In genomic region chr17:59004338-59005111, GRCh38 we compare ENCODE assay signal across 8 cellular contexts.
A peak's percentile ranks its signal among the peaks of the same experiment; 100 is the strongest.
DNase-seq lines count a peak whose midpoint lies in the region; ATAC-seq and TF ChIP-seq lines count a peak whose summit lies in the region.

No MANE protein-coding gene starts in this region.

- TF ChIP-seq POLR2A in gastroesophageal sphincter (IDR thresholded peaks at IDR 0.05) (no peak), uterus (IDR thresholded peaks at IDR 0.05) (no peak)

- peak; percentile 91 to 97 (median 92) for TF ChIP-seq CTCF in gastroesophageal sphincter (IDR thresholded peaks at IDR 0.05)
- TF ChIP-seq CTCF in parathyroid adenoma (IDR thresholded peaks at IDR 0.05) = peak; percentile 96
- TF ChIP-seq CTCF in uterus (IDR thresholded peaks at IDR 0.05) = peak; percentile 87 to 93 (median 91)

- ATAC-seq in gastroesophageal sphincter (no peak), HG03159 (IDR thresholded peaks at IDR 0.05; ENCODE audit: unreplicated experiment) (no peak)

- peak; percentile 91 for TF ChIP-seq RAD21 in Ishikawa (IDR thresholded peaks at IDR 0.05; ENCODE audit: low read depth)

- H3K4me2 ChIP-seq in parathyroid adenoma (ENCODE audit: low read length) = no peak overlapping the region

- H2AFZ ChIP-seq in parathyroid adenoma = no peak overlapping the region

- H3K36me3 ChIP-seq in SJCRH30 = peaks cover under 1% of the 10 kb centered on the region; the same call in 1 of the 2 replicates
- peaks cover 0 to 39% of the 10 kb centered on the region in 2 donors for H3K36me3 ChIP-seq in gastroesophageal sphincter
- H3K36me3 ChIP-seq in parathyroid adenoma (ENCODE audit: control insufficient read depth, insufficient read depth, low read length) = no peaks in the 10 kb centered on the region
- H3K36me3 ChIP-seq in uterus = no peaks in the 10 kb centered on the region

- H3K27me3 ChIP-seq in SJCRH30 = no peaks in the 10 kb centered on the region
- no peaks in the 10 kb centered on the region for H3K27me3 ChIP-seq in gastroesophageal sphincter
- no peaks in the 10 kb centered on the region for H3K27me3 ChIP-seq in parathyroid adenoma (ENCODE audit: control insufficient read depth, insufficient read depth, low read length)
- no peaks in the 10 kb centered on the region for H3K27me3 ChIP-seq in uterus

- H3K79me2 ChIP-seq in parathyroid adenoma = no peaks in the 10 kb centered on the region

- intact Hi-C loops in uterus (cut with DNase I; ENCODE audit: low total_unique reads) = no loop called here

- no peaks in the 10 kb centered on the region for H3K9me3 ChIP-seq in SJCRH30 (replicated peaks)
- no peaks in the 10 kb centered on the region for H3K9me3 ChIP-seq in gastroesophageal sphincter
- no peaks in the 10 kb centered on the region for H3K9me3 ChIP-seq in parathyroid adenoma (ENCODE audit: control insufficient read depth, low read length)
- no peaks in the 10 kb centered on the region for H3K9me3 ChIP-seq in uterus

- H3K4me3 ChIP-seq in SJCRH30 (no peak overlapping the region), gastroesophageal sphincter (no peak overlapping the region), parathyroid adenoma (ENCODE audit: low read depth, low read length) (peak overlapping the region; percentile 29), uterus (no peak overlapping the region)

- H3K9ac ChIP-seq in parathyroid adenoma = no peak overlapping the region

- H3K4me1 ChIP-seq in SJCRH30 = no peaks in the 10 kb centered on the region
- no peaks in the 10 kb centered on the region for H3K4me1 ChIP-seq in gastroesophageal sphincter
- no peaks in the 10 kb centered on the region for H3K4me1 ChIP-seq in parathyroid adenoma
- H3K4me1 ChIP-seq in uterus = no peaks in the 10 kb centered on the region

- H3K27ac ChIP-seq in SJCRH30 (no peak overlapping the region), gastroesophageal sphincter (no peak overlapping the region), parathyroid adenoma (no peak overlapping the region), uterus (peak overlapping the region in 1 of 2 donors; percentile 47)

- TF ChIP-seq EP300 in Ishikawa (IDR thresholded peaks at IDR 0.05; ENCODE audit: borderline replicate concordance) (no peak), gastroesophageal sphincter (IDR thresholded peaks at IDR 0.05) (no peak)

- peak; percentile 72 for DNase-seq in DMS114 treated with DMSO at 0.1 percent for 48 hours (lab: John Stamatoyannopoulos, UW; ENCODE audit: unreplicated experiment)
- peak; percentile 24 to 77 for DNase-seq in SJCRH30
- peak; percentile 43 for DNase-seq in activated effector memory CD4-positive, alpha-beta T cell treated with Interleukin-2 at 50 U/mL for 16 hours
- peak; percentile 50 for DNase-seq in uterus

- WGBS in gastroesophageal sphincter (ENCODE audit: low coverage in 1 of 2), 2 donors = 20 to 23% methylated on average over 4 of the region's 4 CpGs

TF ChIP-seq in Ishikawa, 13 proteins besides CTCF, POLR2A, EP300 and RAD21:
- TF ChIP-seq CEBPB (IDR thresholded peaks at IDR 0.05) (no peak), USF1 (IDR thresholded peaks at IDR 0.05) (no peak), FOXM1 (IDR thresholded peaks at IDR 0.05; ENCODE audit: borderline replicate concordance, low read depth) (no peak), TCF12 (IDR thresholded peaks at IDR 0.05; ENCODE audit: low read depth) (no peak), CREB1 (IDR thresholded peaks at IDR 0.05; ENCODE audit: low read depth) (no peak), TEAD4 (IDR thresholded peaks at IDR 0.05) (no peak), TAF1 (IDR thresholded peaks at IDR 0.05; ENCODE audit: low read depth) (no peak), YY1 (IDR thresholded peaks at IDR 0.05; ENCODE audit: low read depth) (no peak), NFIC (IDR thresholded peaks at IDR 0.05) (no peak), MAX (IDR thresholded peaks at IDR 0.05) (no peak), ZBTB7A (IDR thresholded peaks at IDR 0.05; ENCODE audit: low read depth) (no peak), EGR1 (IDR thresholded peaks at IDR 0.05) (no peak)
- TF ChIP-seq, protein P1, sequence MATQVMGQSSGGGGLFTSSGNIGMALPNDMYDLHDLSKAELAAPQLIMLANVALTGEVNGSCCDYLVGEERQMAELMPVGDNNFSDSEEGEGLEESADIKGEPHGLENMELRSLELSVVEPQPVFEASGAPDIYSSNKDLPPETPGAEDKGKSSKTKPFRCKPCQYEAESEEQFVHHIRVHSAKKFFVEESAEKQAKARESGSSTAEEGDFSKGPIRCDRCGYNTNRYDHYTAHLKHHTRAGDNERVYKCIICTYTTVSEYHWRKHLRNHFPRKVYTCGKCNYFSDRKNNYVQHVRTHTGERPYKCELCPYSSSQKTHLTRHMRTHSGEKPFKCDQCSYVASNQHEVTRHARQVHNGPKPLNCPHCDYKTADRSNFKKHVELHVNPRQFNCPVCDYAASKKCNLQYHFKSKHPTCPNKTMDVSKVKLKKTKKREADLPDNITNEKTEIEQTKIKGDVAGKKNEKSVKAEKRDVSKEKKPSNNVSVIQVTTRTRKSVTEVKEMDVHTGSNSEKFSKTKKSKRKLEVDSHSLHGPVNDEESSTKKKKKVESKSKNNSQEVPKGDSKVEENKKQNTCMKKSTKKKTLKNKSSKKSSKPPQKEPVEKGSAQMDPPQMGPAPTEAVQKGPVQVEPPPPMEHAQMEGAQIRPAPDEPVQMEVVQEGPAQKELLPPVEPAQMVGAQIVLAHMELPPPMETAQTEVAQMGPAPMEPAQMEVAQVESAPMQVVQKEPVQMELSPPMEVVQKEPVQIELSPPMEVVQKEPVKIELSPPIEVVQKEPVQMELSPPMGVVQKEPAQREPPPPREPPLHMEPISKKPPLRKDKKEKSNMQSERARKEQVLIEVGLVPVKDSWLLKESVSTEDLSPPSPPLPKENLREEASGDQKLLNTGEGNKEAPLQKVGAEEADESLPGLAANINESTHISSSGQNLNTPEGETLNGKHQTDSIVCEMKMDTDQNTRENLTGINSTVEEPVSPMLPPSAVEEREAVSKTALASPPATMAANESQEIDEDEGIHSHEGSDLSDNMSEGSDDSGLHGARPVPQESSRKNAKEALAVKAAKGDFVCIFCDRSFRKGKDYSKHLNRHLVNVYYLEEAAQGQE (IDR thresholded peaks at IDR 0.05; ENCODE audit: low read depth) = no peak
